8 cellular contexts compared by ENCODE assay signal in genomic region chr17:42566215-42566872, GRCh38. TPM values are rescaled to one million over a fixed set of nuclear protein-coding genes. Genes with fewer than 3 reads are reported as not detected.
A peak's percentile ranks its signal among the peaks of the same experiment; 100 is the strongest.
DNase-seq lines count a peak whose midpoint lies in the region; ATAC-seq and TF ChIP-seq lines count a peak whose summit lies in the region.

No MANE protein-coding gene starts in this region.

- H3K9me3 ChIP-seq in lower lobe of right lung, result no peaks in the 10 kb centered on the region

- DNase-seq in activated naive CD4-positive, alpha-beta T cell treated with anti-CD3 and anti-CD28 coated beads for 36 hours, result no peak
- DNase-seq in activated naive CD4-positive, alpha-beta T cell (lab: John Stamatoyannopoulos, UW), result no peak
- DNase-seq in astrocyte of the cerebellum (ENCODE audit: low read depth) (no peak), lower lobe of right lung (no peak), type B pancreatic cell (ENCODE audit: extremely low spot score, unreplicated experiment) (no peak), HUDEP-2 (lab: John Stamatoyannopoulos, UW; ENCODE audit: unreplicated experiment in 76 of 76) (no peak)
- DNase-seq in activated effector memory CD4-positive, alpha-beta T cell treated with Interleukin-2 at 50 U/mL for 16 hours, result no peak

- peaks cover 59% of the 10 kb centered on the region for H3K4me1 Mint-ChIP-seq in activated naive CD4-positive, alpha-beta T cell treated with anti-CD3 and anti-CD28 coated beads for 36 hours (ENCODE audit: low read depth)
- H3K4me1 Mint-ChIP-seq in type B pancreatic cell (ENCODE audit: unreplicated experiment), result peaks cover 13% of the 10 kb centered on the region

- peaks cover 55% of the 10 kb centered on the region for H3K36me3 ChIP-seq in lower lobe of right lung

- peaks cover 53% of the 10 kb centered on the region for H3K4me1 ChIP-seq in lower lobe of right lung

- H3K27ac ChIP-seq in lower lobe of right lung, result peak overlapping the region; percentile 96

- no peak for ATAC-seq in lower lobe of right lung
- ATAC-seq in GM19023 (IDR thresholded peaks at IDR 0.05; ENCODE audit: unreplicated experiment), result no peak

- H3K27ac Mint-ChIP-seq in activated naive CD4-positive, alpha-beta T cell treated with anti-CD3 and anti-CD28 coated beads for 36 hours, result peak overlapping the region; percentile 93
- H3K27ac Mint-ChIP-seq in type B pancreatic cell, result peak overlapping the region; percentile 93

- no peaks in the 10 kb centered on the region for H3K27me3 ChIP-seq in lower lobe of right lung (ENCODE audit: low read depth)

- H3K36me3 Mint-ChIP-seq in activated naive CD4-positive, alpha-beta T cell treated with anti-CD3 and anti-CD28 coated beads for 36 hours (ENCODE audit: low read depth), result peaks cover 23% of the 10 kb centered on the region
- peaks cover 10% of the 10 kb centered on the region for H3K36me3 Mint-ChIP-seq in type B pancreatic cell

- H3K27me3 Mint-ChIP-seq in activated naive CD4-positive, alpha-beta T cell treated with anti-CD3 and anti-CD28 coated beads for 36 hours (ENCODE audit: low read depth), result no peaks in the 10 kb centered on the region
- no peaks in the 10 kb centered on the region for H3K27me3 Mint-ChIP-seq in type B pancreatic cell

- CTCF ChIA-PET in activated naive CD4-positive, alpha-beta T cell treated with anti-CD3 and anti-CD28 coated beads for 36 hours (lab: Charles Lee), result interaction anchor here (0.6 to 2.8 kb wide), 4 partner anchors 10 to 197 kb away, joined by 3 to 13 read pairs (median 3); partner anchors contain the start of genes PSMC3IP and RETREG3

- H3K4me3 Mint-ChIP-seq in activated naive CD4-positive, alpha-beta T cell treated with anti-CD3 and anti-CD28 coated beads for 36 hours, result peak overlapping the region; percentile 93
- H3K4me3 Mint-ChIP-seq in type B pancreatic cell, result peak overlapping the region; percentile 94

- no peaks in the 10 kb centered on the region for H3K9me3 Mint-ChIP-seq in activated naive CD4-positive, alpha-beta T cell treated with anti-CD3 and anti-CD28 coated beads for 36 hours
- no peaks in the 10 kb centered on the region for H3K9me3 Mint-ChIP-seq in type B pancreatic cell

- in situ Hi-C loops in astrocyte of the cerebellum (cut with HindIII; ENCODE audit: low sequenced_read_pairs), result no loop called here

- intact Hi-C loops in activated naive CD4-positive, alpha-beta T cell treated with anti-CD3 and anti-CD28 coated beads for 36 hours (cut with micrococcal nuclease), result no loop called here
- intact Hi-C loops in lower lobe of right lung (cut with DNase I), result no loop called here

- H3K4me3 ChIP-seq in astrocyte of the cerebellum (ENCODE audit: low read depth, low read length), result peak overlapping the region; percentile 84
- H3K4me3 ChIP-seq in lower lobe of right lung, result peak overlapping the region; percentile 86

- no peak for TF ChIP-seq CTCF in astrocyte of the cerebellum (IDR thresholded peaks at IDR 0.05; ENCODE audit: low read depth, low read length, missing control alignments)
- TF ChIP-seq CTCF in lower lobe of right lung (IDR thresholded peaks at IDR 0.05), result no peak
- TF ChIP-seq CTCF in type B pancreatic cell (conservative IDR thresholded peaks at IDR 0.05), result no peak

RNA-seq across cellular contexts. Expression of gene MLX, which starts 0.6 kb away (rescaled TPM):
- total RNA-seq in activated naive CD4-positive, alpha-beta T cell treated with anti-CD3 and anti-CD28 coated beads for 36 hours, result 10 to 100 TPM; 22.1 to 24.7 TPM
- total RNA-seq in lower lobe of right lung, result 70.5 TPM
- 31.3 and 32.3 TPM in 2 replicates for total RNA-seq in type B pancreatic cell (ENCODE audit: low replicate concordance)

RNA-seq across cellular contexts. Expression of gene COASY, which starts 4.4 kb away (rescaled TPM):
- 10 to 100 TPM; 93.3 to 93.6 TPM for total RNA-seq in activated naive CD4-positive, alpha-beta T cell treated with anti-CD3 and anti-CD28 coated beads for 36 hours
- 65.8 TPM for total RNA-seq in lower lobe of right lung
- total RNA-seq in type B pancreatic cell (ENCODE audit: low replicate concordance), result 78.0 and 80.8 TPM in 2 replicates

RNA-seq across cellular contexts. Expression of gene PSMC3IP, which starts 11.2 kb away (rescaled TPM):
- 10 to 100 TPM; 38.6 to 42.2 TPM for total RNA-seq in activated naive CD4-positive, alpha-beta T cell treated with anti-CD3 and anti-CD28 coated beads for 36 hours
- total RNA-seq in lower lobe of right lung (4.8 TPM), type B pancreatic cell (ENCODE audit: low replicate concordance) (10.6 and 22.6 TPM in 2 replicates)

RNA-seq across cellular contexts. Expression of gene HSD17B1, which starts 13.6 kb away (rescaled TPM):
- under 1 TPM; 0.26 to 0.67 TPM for total RNA-seq in activated naive CD4-positive, alpha-beta T cell treated with anti-CD3 and anti-CD28 coated beads for 36 hours
- total RNA-seq in lower lobe of right lung (2.2 TPM), type B pancreatic cell (ENCODE audit: low replicate concordance) (2.2 and 2.7 TPM in 2 replicates)

RNA-seq across cellular contexts. Expression of gene NAGLU, which starts 30.3 kb away (rescaled TPM):
- 10 to 100 TPM; 11.1 to 11.9 TPM for total RNA-seq in activated naive CD4-positive, alpha-beta T cell treated with anti-CD3 and anti-CD28 coated beads for 36 hours
- total RNA-seq in lower lobe of right lung (39.1 TPM), type B pancreatic cell (ENCODE audit: low replicate concordance) (24.0 and 26.5 TPM in 2 replicates)
